In genomic region chr14:64510127-64510808, GRCh38 we compare ENCODE assay signal across 9 cellular contexts. TPM values are rescaled to one million over a fixed set of nuclear protein-coding genes. Genes with fewer than 3 reads are reported as not detected.
DNase-seq lines count a peak whose midpoint lies in the region; ATAC-seq and TF ChIP-seq lines count a peak whose summit lies in the region.
"Had no signal": no experiment of that assay in that cellular context is flagged by ENCODE, and none has a peak within 500 bp of the region (broad histone marks: within the 10 kb centered on the region; RNA-seq: fewer than 3 reads in every experiment).

No MANE protein-coding gene starts in this region.

- H3K9ac ChIP-seq in OCI-LY1 (ENCODE audit: low read length): peak overlapping the region; percentile 7; the same call in 1 of the 2 replicates

- peaks cover 58% of the 10 kb centered on the region for H3K4me1 ChIP-seq in OCI-LY1 (ENCODE audit: insufficient read depth, low read length, severe bottlenecking)
- peaks cover 0 to 77% (median 56%) of the 10 kb centered on the region in 4 donors for H3K4me1 ChIP-seq in sigmoid colon

- peaks cover 9% of the 10 kb centered on the region; the same call in 1 of the 2 replicates for H3F3A ChIP-seq in OCI-LY1 (ENCODE audit: insufficient read depth, low read length)

- H3K4me3 ChIP-seq in GM12865 (ENCODE audit: low read depth, low read length) (peak overlapping the region; percentile 9; the same call in 1 of the 2 replicates), OCI-LY1 (ENCODE audit: low read depth, low read length, poor library complexity, severe bottlenecking) (peak overlapping the region; percentile 6), sigmoid colon (no peak overlapping the region)
- H3K4me3 ChIP-seq: ovary had no signal

- TF ChIP-seq CTCF in GM12865 (IDR thresholded peaks at IDR 0.05; ENCODE audit: insufficient read depth, low read depth, low read length, missing control alignments) (no peak), OCI-LY1 (IDR thresholded peaks at IDR 0.05; ENCODE audit: low read length) (no peak), sigmoid colon (IDR thresholded peaks at IDR 0.05) (no peak)

- TF ChIP-seq EP300 in sigmoid colon (IDR thresholded peaks at IDR 0.05): no peak

- no peak overlapping the region for H2AFZ ChIP-seq in OCI-LY1 (ENCODE audit: low read length)

- TF ChIP-seq POLR2A in sigmoid colon (IDR thresholded peaks at IDR 0.05): no peak

- no peaks in the 10 kb centered on the region for H3K9me3 ChIP-seq in OCI-LY1 (ENCODE audit: low read length)
- no peaks in the 10 kb centered on the region for H3K9me3 ChIP-seq in sigmoid colon
- H3K9me3 ChIP-seq: ovary had no signal

- no peaks in the 10 kb centered on the region for H3K27me3 ChIP-seq in OCI-LY1 (ENCODE audit: insufficient read depth, low read length)
- no peaks in the 10 kb centered on the region for H3K27me3 ChIP-seq in sigmoid colon
- H3K27me3 ChIP-seq: ovary had no signal

- H3K4me2 ChIP-seq in OCI-LY1 (ENCODE audit: low read length): peak overlapping the region; percentile 22

- no peaks in the 10 kb centered on the region for H4K20me1 ChIP-seq in OCI-LY1 (ENCODE audit: insufficient read depth, low read length)

- H3K36me3 ChIP-seq in OCI-LY1 (ENCODE audit: insufficient read depth, low read length) (peaks cover 15% of the 10 kb centered on the region; the same call in 1 of the 2 replicates), sigmoid colon (no peaks in the 10 kb centered on the region)
- H3K36me3 ChIP-seq: ovary had no signal

- DNase-seq in GM12865 (ENCODE audit: low read depth): no peak
- DNase-seq in cerebellar cortex (ENCODE audit: low spot score): peak; percentile 20
- DNase-seq in sigmoid colon: no peak
- DNase-seq in hepatic stellate cell (ENCODE audit: low spot score): no peak
- DNase-seq in NCI-H2081 treated with DMSO at 0.1 percent for 48 hours (lab: John Stamatoyannopoulos, UW): no peak

- WGBS in sigmoid colon, 2 donors: 61 to 62% methylated on average over 2 of the region's 2 CpGs

- no peak for ATAC-seq in GM18517 (IDR thresholded peaks at IDR 0.05; ENCODE audit: unreplicated experiment)

- H3K27ac ChIP-seq in OCI-LY1 (ENCODE audit: low read depth, low read length, poor library complexity, severe bottlenecking): peak overlapping the region; percentile 96
- H3K27ac ChIP-seq in sigmoid colon: peak overlapping the region in 3 of 4 donors; percentile 12 to 54 (median 42)
- H3K27ac ChIP-seq: HL-60, ovary had no signal

- H3K79me2 ChIP-seq in OCI-LY1 (ENCODE audit: insufficient read depth, low read length): peaks cover 97% of the 10 kb centered on the region

- H3K9me2 ChIP-seq in OCI-LY1 (ENCODE audit: low read depth, low read length): no peaks in the 10 kb centered on the region

- intact Hi-C loops in sigmoid colon (cut with DNase I): loop anchor here (10.0 kb wide), 1 partner anchor 255 kb away; no protein-coding TSS in a partner anchor

RNA-seq across cellular contexts. Expression of gene ZBTB1, which starts 5.7 kb away (rescaled TPM):
- total RNA-seq in sigmoid colon: 10 to 100 TPM; 37.2 to 52.9 (median 45.3) TPM
- 10 to 100 TPM in 1 of 3 donors, 1 to 10 TPM in 2; 6.0 to 17.4 (median 9.6) TPM for polyA plus RNA-seq in sigmoid colon

RNA-seq across cellular contexts. Expression of gene ZBTB25, which starts 6.6 kb away (rescaled TPM):
- total RNA-seq in sigmoid colon: 10 to 100 TPM in 3 of 4 donors, 1 to 10 TPM in 1; 9.6 to 24.6 (median 11.8) TPM
- 1 to 10 TPM in 2 of 3 donors, under 1 TPM in 1; 0.69 to 5.0 (median 1.8) TPM for polyA plus RNA-seq in sigmoid colon

RNA-seq across cellular contexts. Expression of gene HSPA2, which starts 30.3 kb away (rescaled TPM):
- total RNA-seq in sigmoid colon: 100 to 1,000 TPM in 2 of 4 donors, 10 to 100 TPM in 2; 80.3 to 172 (median 102) TPM
- 10 to 100 TPM; 28.7 to 37.2 (median 34.3) TPM for polyA plus RNA-seq in sigmoid colon

RNA-seq across cellular contexts. Expression of gene PPP1R36, which starts 39.5 kb away (rescaled TPM):
- 1 to 10 TPM in 2 of 4 donors, not detected in 2; 1.1 to 2.2 TPM for total RNA-seq in sigmoid colon
- 1 to 10 TPM; 2.3 to 8.6 (median 8.4) TPM for polyA plus RNA-seq in sigmoid colon

RNA-seq across cellular contexts. Expression of gene AKAP5, which starts 45.0 kb away (rescaled TPM):
- 1 to 10 TPM in 1 of 4 donors, under 1 TPM in 3; 0.33 to 1.7 (median 0.76) TPM for total RNA-seq in sigmoid colon
- polyA plus RNA-seq in sigmoid colon: 1 to 10 TPM; 2.0 to 7.2 (median 4.4) TPM

Comparison
In these comparisons a context has a peak if more than half of its experiments do, and no peak if none do; other contexts are left out.
1. H3K4me3 ChIP-seq: peak in GM12865 (single experiment) and OCI-LY1 (single experiment); none in sigmoid colon (0 of 4).